ENCODE assay signal across 17 cellular contexts in genomic region chr20:61806314-61806713, GRCh38.
"Had no signal": no experiment of that assay in that cellular context is flagged by ENCODE, and none has a peak within 500 bp of the region (broad histone marks: within the 10 kb centered on the region; RNA-seq: fewer than 3 reads in every experiment).

No MANE protein-coding gene starts in this region.

- H3K9me3 ChIP-seq: pancreas, thyroid gland had no signal

- H3K27me3 ChIP-seq: hepatocyte, pancreas, thyroid gland had no signal

- H3K4me2 ChIP-seq: hepatocyte had no signal

- H2AFZ ChIP-seq: hepatocyte had no signal

- DNase-seq: activated CD4-positive, alpha-beta memory T cell treated with anti-CD3 and anti-CD28 coated beads, Interleukin-2, amount 10 ng/mL, durations not matched to agents 7 days and 5 days; activated CD4-positive, alpha-beta T cell treated with anti-CD3 and anti-CD28 coated beads, Interleukin-2, amount 10 ng/mL, durations not matched to agents 24 days and 14 days; activated effector memory CD4-positive, alpha-beta T cell treated with Interleukin-2 at 50 U/mL for 16 hours; activated naive CD4-positive, alpha-beta T cell treated with anti-CD3 and anti-CD28 coated beads for 36 hours; activated T-cell treated with anti-CD3 and anti-CD28 coated beads, Interleukin-2, amount 50 U/mL, for 72 hours; amygdala; mesendoderm; naive B cell; right cardiac atrium; stimulated activated CD4-positive, alpha-beta T cell treated with anti-CD3 and anti-CD28 coated beads, Interleukin-12 subunit alpha, Interleukin-12 subunit beta, amount 100 ng/mL, for 4 hours; substantia nigra; thyroid gland had no signal

- FAIRE-seq: pancreas had no signal

- H3K27ac ChIP-seq: epithelial cell of prostate, hepatocyte, pancreas, thyroid gland, VCaP had no signal

- H3K4me1 ChIP-seq: pancreas had no signal

- ATAC-seq: activated CD4-positive, CD25-positive, alpha-beta regulatory T cell treated with anti-CD3 and anti-CD28 coated beads, Interleukin-2, amount 50 U/mL, for 24 hours; activated T-cell treated with anti-CD3 and anti-CD28 coated beads, Interleukin-2, amount 50 U/mL, for 72 hours; right cardiac atrium had no signal

- H3K4me3 ChIP-seq: hepatocyte, pancreas, thyroid gland had no signal

- H3K79me2 ChIP-seq: hepatocyte had no signal

- H3K36me3 ChIP-seq: pancreas, thyroid gland had no signal
